In genomic region chr22:20885557-20886323, GRCh38 we compare ENCODE assay signal across 1 cellular context.
TF ChIP-seq lines count a peak whose summit lies in the region.

No MANE protein-coding gene starts in this region.

TF ChIP-seq in K562, 482 proteins besides CTCF, POLR2A, EP300 and RAD21 (continued from another document and continues in another):
- peak; percentile 66; the same call in 1 of the 2 replicates for TF ChIP-seq HINFP (tag; conservative IDR thresholded peaks at IDR 0.05; ENCODE audit: low read depth)
- peak; percentile 100 for TF ChIP-seq ARID2 (IDR thresholded peaks at IDR 0.05)
- TF ChIP-seq SMARCC2 (IDR thresholded peaks at IDR 0.05; ENCODE audit: low read depth) = peak; percentile 78; the same call in 1 of the 2 replicates
- no peak for TF ChIP-seq ZKSCAN8 (CRISPR knock-in tag; IDR thresholded peaks at IDR 0.05)
- peak; percentile 85 for TF ChIP-seq E2F1 (CRISPR knock-in tag; IDR thresholded peaks at IDR 0.05)
- TF ChIP-seq ZNF408 (CRISPR knock-in tag; IDR thresholded peaks at IDR 0.05; ENCODE audit: low read depth) = no peak
- TF ChIP-seq TRIM25 (IDR thresholded peaks at IDR 0.05; ENCODE audit: borderline replicate concordance) = peak; percentile 93
- TF ChIP-seq MECOM (CRISPR knock-in tag; IDR thresholded peaks at IDR 0.05) = peak; percentile 80
- TF ChIP-seq ZEB2 (IDR thresholded peaks at IDR 0.05) = peak; percentile 92
- peak; percentile 87 for TF ChIP-seq E2F8 (IDR thresholded peaks at IDR 0.05; ENCODE audit: low read depth, partially characterized antibody)
- TF ChIP-seq KDM5B (IDR thresholded peaks at IDR 0.05; ENCODE audit: insufficient replicate concordance, low read depth, low read length) = no peak
- TF ChIP-seq THRA (IDR thresholded peaks at IDR 0.05) = no peak
- TF ChIP-seq ID3 (CRISPR knock-in tag; IDR thresholded peaks at IDR 0.05) = no peak
- TF ChIP-seq ID3 (tag; IDR thresholded peaks at IDR 0.05) = peak; percentile 97
- TF ChIP-seq MNT (conservative IDR thresholded peaks at IDR 0.05) = no peak
- TF ChIP-seq CTBP1 (IDR thresholded peaks at IDR 0.05; ENCODE audit: borderline replicate concordance) = peak; percentile 100
- 0 out of 2 replicates have a peak, but pooled peaks have one; percentile 58 for TF ChIP-seq ZNF644 (tag; IDR thresholded peaks at IDR 0.05; ENCODE audit: low read depth)
- 0 out of 2 replicates have a peak, but pooled peaks have one; percentile 1 for TF ChIP-seq ZNF133 (CRISPR knock-in tag; IDR thresholded peaks at IDR 0.05)
- TF ChIP-seq PCBP2 (IDR thresholded peaks at IDR 0.05; ENCODE audit: low read depth, low read length, poor library complexity, severe bottlenecking) = no peak
- no peak for TF ChIP-seq MEIS2 (IDR thresholded peaks at IDR 0.05; ENCODE audit: partially characterized antibody)
- no peak for TF ChIP-seq CGGBP1 (CRISPR knock-in tag; IDR thresholded peaks at IDR 0.05)
- TF ChIP-seq PATZ1 (CRISPR knock-in tag; IDR thresholded peaks at IDR 0.05; ENCODE audit: borderline replicate concordance) = no peak; the same call in 1 of the 2 replicates
- TF ChIP-seq NCOA4 (IDR thresholded peaks at IDR 0.05; ENCODE audit: partially characterized antibody) = no peak
- TF ChIP-seq TFAP4 (CRISPR knock-in tag; IDR thresholded peaks at IDR 0.05; ENCODE audit: borderline replicate concordance) = peak; percentile 100
- no peak for TF ChIP-seq SNRNP70 (optimal IDR thresholded peaks at IDR 0.05; ENCODE audit: low read depth, low read length)
- no peak for TF ChIP-seq USF1 (CRISPR knock-in tag; IDR thresholded peaks at IDR 0.05)
- no peak; the same call in 1 of the 2 replicates for TF ChIP-seq CCAR2 (IDR thresholded peaks at IDR 0.05; ENCODE audit: low read depth, low read length)
- TF ChIP-seq HDAC8 (tag; IDR thresholded peaks at IDR 0.05) = peak; percentile 89
- TF ChIP-seq SIX5 (IDR thresholded peaks at IDR 0.05; ENCODE audit: borderline replicate concordance in 1 of 2, insufficient read depth in 1 of 2, low read depth in 1 of 2, low read length in 2 of 2) = no peak
- TF ChIP-seq PML (IDR thresholded peaks at IDR 0.05; ENCODE audit: low read length) = peak; percentile 54; the same call in 1 of the 2 replicates
- TF ChIP-seq ATF2 (CRISPR knock-in tag; IDR thresholded peaks at IDR 0.05) = no peak
- TF ChIP-seq ZNF75A (CRISPR knock-in tag; IDR thresholded peaks at IDR 0.05) = peak; percentile 74
- TF ChIP-seq SAFB2 (IDR thresholded peaks at IDR 0.05; ENCODE audit: borderline replicate concordance, low read depth, low read length, severe bottlenecking) = no peak
- peak; percentile 49; the same call in 1 of the 2 replicates for TF ChIP-seq TCF7L2 (IDR thresholded peaks at IDR 0.05; ENCODE audit: low read depth, low read length)
- no peak; the same call in 1 of the 2 replicates for TF ChIP-seq HEY1 (CRISPR knock-in tag; IDR thresholded peaks at IDR 0.05; ENCODE audit: borderline replicate concordance)
- peak; percentile 67 for TF ChIP-seq POU5F1 (IDR thresholded peaks at IDR 0.05; ENCODE audit: borderline replicate concordance, low read depth, low read length, partially characterized antibody)
- no peak for TF ChIP-seq ZNF174 (CRISPR knock-in tag; IDR thresholded peaks at IDR 0.05)
- TF ChIP-seq KAT8 (IDR thresholded peaks at IDR 0.05; ENCODE audit: low read depth) = no peak; the same call in 1 of the 2 replicates
- TF ChIP-seq ZNF79 (CRISPR knock-in tag; IDR thresholded peaks at IDR 0.05; ENCODE audit: low read depth) = no peak
- no peak; the same call in 1 of the 2 replicates for TF ChIP-seq MIER1 (IDR thresholded peaks at IDR 0.05; ENCODE audit: low read depth)
- TF ChIP-seq HMG20A (CRISPR knock-in tag; conservative IDR thresholded peaks at IDR 0.05) = no peak
- peak; percentile 96 for TF ChIP-seq KLF13 (tag; IDR thresholded peaks at IDR 0.05; ENCODE audit: borderline replicate concordance, low read depth)
- no peak for TF ChIP-seq TCFL5 (CRISPR knock-in tag; conservative IDR thresholded peaks at IDR 0.05)
